In the genomic region with DNA sequence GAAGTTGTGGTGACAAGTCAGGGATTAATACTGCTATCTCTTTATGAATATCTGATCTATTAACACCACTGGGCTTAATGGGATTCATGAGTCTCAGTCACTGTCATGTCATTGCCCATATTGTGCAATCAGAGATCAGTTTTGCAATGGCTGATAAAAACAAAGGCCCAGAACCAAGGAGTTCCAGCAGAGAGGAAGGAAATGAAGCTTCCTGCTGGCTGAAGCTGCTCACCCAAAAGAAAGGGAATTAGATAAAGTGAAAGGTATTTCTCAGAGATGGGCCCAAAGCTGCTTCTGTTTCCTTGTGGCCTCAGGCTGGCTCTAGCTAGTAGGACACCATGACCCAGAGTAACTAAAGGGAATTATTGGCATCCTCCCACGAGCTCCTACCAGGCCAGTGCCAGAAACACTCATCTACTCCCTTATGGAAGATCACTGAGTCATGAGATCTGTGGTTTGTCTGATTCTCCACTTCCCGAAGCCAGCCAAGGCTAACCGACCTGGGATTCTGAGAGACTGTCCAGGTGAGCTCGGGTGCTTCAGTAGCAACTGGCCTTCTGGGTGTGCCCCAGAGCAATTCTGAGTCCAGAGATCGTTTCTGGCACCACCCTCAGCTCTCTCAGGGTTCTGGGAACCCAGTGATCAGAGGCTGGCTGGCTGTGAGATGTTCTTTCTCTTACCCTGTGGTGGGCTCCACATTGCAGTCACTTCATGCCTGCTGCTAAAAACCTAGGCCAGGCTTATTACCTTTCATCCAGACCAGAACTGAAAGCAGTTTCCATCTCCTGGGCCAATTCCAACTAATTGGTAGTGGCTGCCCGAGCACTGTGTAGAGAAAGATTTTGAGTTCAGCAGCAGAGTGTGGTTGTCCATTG, we compare ENCODE assay signal across 8 cellular contexts.
DNase-seq lines count a peak whose midpoint lies in the region; ATAC-seq and TF ChIP-seq lines count a peak whose summit lies in the region.

No MANE protein-coding gene starts in this region.

- ATAC-seq in HG03571 (IDR thresholded peaks at IDR 0.05; ENCODE audit: unreplicated experiment) = no peak
- ATAC-seq in GM21423 (IDR thresholded peaks at IDR 0.05; ENCODE audit: unreplicated experiment) = no peak
- no peak for ATAC-seq in GM18868 (IDR thresholded peaks at IDR 0.05; ENCODE audit: unreplicated experiment)

- H3K4me3 Mint-ChIP-seq in endothelial cell (ENCODE audit: unreplicated experiment) = no peak overlapping the region

- H2AFZ ChIP-seq in PC-9 = peak overlapping the region; percentile 77

- H3K27me3 Mint-ChIP-seq in endothelial cell (ENCODE audit: unreplicated experiment) = peaks cover 4% of the 10 kb centered on the region

- no peaks in the 10 kb centered on the region for H3K9me3 Mint-ChIP-seq in endothelial cell (ENCODE audit: unreplicated experiment)

- DNase-seq in Daoy (ENCODE audit: low read depth) (peak; percentile 86), PC-9 (peak; percentile 81 to 98), endothelial cell (ENCODE audit: low spot score) (peak; percentile 23), myocyte (ENCODE audit: low read depth) (peak; percentile 80), DMS 273 (lab: John Stamatoyannopoulos, UW; ENCODE audit: unreplicated experiment) (no peak)

- H3K4me2 ChIP-seq in PC-9 = peak overlapping the region; percentile 74

- H3K27ac Mint-ChIP-seq in endothelial cell (ENCODE audit: unreplicated experiment) = peak overlapping the region; percentile 94

- no peaks in the 10 kb centered on the region for H3K9me2 ChIP-seq in PC-9 (ENCODE audit: insufficient read depth)

- no peaks in the 10 kb centered on the region for H3K79me2 ChIP-seq in PC-9 (ENCODE audit: low read depth)

- no peaks in the 10 kb centered on the region for H3K36me3 ChIP-seq in PC-9 (ENCODE audit: low read depth)

- H3F3A ChIP-seq in PC-9 (ENCODE audit: insufficient read depth, low read depth) = peaks cover 57% of the 10 kb centered on the region

- peak overlapping the region; percentile 42; the same call in 1 of the 2 replicates for H3K4me3 ChIP-seq in PC-9

- H4K20me1 ChIP-seq in PC-9 (ENCODE audit: insufficient read depth) = no peaks in the 10 kb centered on the region

- peaks cover 3% of the 10 kb centered on the region; the same call in 1 of the 2 replicates for H3K9me3 ChIP-seq in PC-9 (ENCODE audit: insufficient read depth, low read depth)

- CTCF ChIA-PET in PC-9 (lab: Charles Lee) = interaction anchor here (0.7 to 0.9 kb wide), 2 partner anchors 54 to 70 kb away, joined by 3 to 4 read pairs; no protein-coding TSS in a partner anchor

- H3K4me1 ChIP-seq in PC-9 (replicated peaks; ENCODE audit: insufficient read depth) = peaks cover 69% of the 10 kb centered on the region

- TF ChIP-seq CTCF in PC-9 (conservative IDR thresholded peaks at IDR 0.05) (no peak), endothelial cell (IDR thresholded peaks at IDR 0.05; ENCODE audit: unreplicated experiment) (no peak)

- no peaks in the 10 kb centered on the region for H3K27me3 ChIP-seq in PC-9 (ENCODE audit: insufficient read depth, low read depth)

- intact Hi-C loops in PC-9 (cut with micrococcal nuclease; ENCODE audit: unreplicated experiment) = loop anchor here (1.0 to 10.0 kb wide), 4 partner anchors 129 to 561 kb away; partner anchors contain the start of genes PELI1 and UGP2

- H3K27ac ChIP-seq in PC-9 = peak overlapping the region; percentile 93

- H3K36me3 Mint-ChIP-seq in endothelial cell (ENCODE audit: low read depth, unreplicated experiment) = peaks cover 12% of the 10 kb centered on the region

- TSS peak; percentile 37 for BruUV-seq in PC-9 (replicated peaks; lab: Mats Ljungman, UMichigan)

- POLR2A ChIA-PET in PC-9 (lab: Charles Lee; ENCODE audit: unreplicated experiment) = interaction anchor here (0.6 to 1.1 kb wide), 12 partner anchors 10 to 954 kb away, joined by 3 to 10 read pairs (median 4); partner anchors contain the start of genes ACTR2 and RAB1A

- peaks cover 57% of the 10 kb centered on the region for H3K4me1 Mint-ChIP-seq in endothelial cell (ENCODE audit: unreplicated experiment)
